Comparison of ENCODE assay signal across 24 cellular contexts in genomic region chr17:17564323-17564722, GRCh38.
"Had no signal": no experiment of that assay in that cellular context is flagged by ENCODE, and none has a peak within 500 bp of the region (broad histone marks: within the 10 kb centered on the region; RNA-seq: fewer than 3 reads in every experiment).

No MANE protein-coding gene starts in this region.

- ATAC-seq: activated CD4-positive, alpha-beta T cell treated with anti-CD3 and anti-CD28 coated beads for 36 hours; activated T-helper 17 cell treated with anti-CD3 and anti-CD28 coated beads, Interleukin-2, amount 50 U/mL, for 72 hours; effector memory CD8-positive, alpha-beta T cell; gastroesophageal sphincter had no signal

- H3K9me3 ChIP-seq: gastroesophageal sphincter, sigmoid colon, tibial artery, uterus had no signal

- H3K4me1 Mint-ChIP-seq: activated B cell treated with CpG ODN at 0.5 μM for 24 hours; activated CD4-positive, alpha-beta T cell treated with anti-CD3 and anti-CD28 coated beads for 36 hours; activated T-helper 17 cell treated with anti-CD3 and anti-CD28 coated beads, Interleukin-2, amount 50 U/mL, for 72 hours; mesothelial cell of epicardium had no signal

- H3K27ac ChIP-seq: gastroesophageal sphincter, sigmoid colon, uterus had no signal

- H3K27me3 Mint-ChIP-seq: activated B cell treated with CpG ODN at 0.5 μM for 24 hours; activated CD4-positive, alpha-beta T cell treated with anti-CD3 and anti-CD28 coated beads for 36 hours; activated naive CD8-positive, alpha-beta T cell; activated T-cell treated with anti-CD3 and anti-CD28 coated beads, Interleukin-2, amount 50 U/mL, for 24 hours; activated T-helper 17 cell treated with anti-CD3 and anti-CD28 coated beads, Interleukin-2, amount 50 U/mL, for 72 hours; effector memory CD8-positive, alpha-beta T cell had no signal

- H3K4me3 Mint-ChIP-seq: activated B cell treated with CpG ODN at 0.5 μM for 24 hours; activated CD4-positive, alpha-beta T cell treated with anti-CD3 and anti-CD28 coated beads for 36 hours; activated naive CD8-positive, alpha-beta T cell; activated T-cell treated with anti-CD3 and anti-CD28 coated beads, Interleukin-2, amount 50 U/mL, for 24 hours; activated T-helper 17 cell treated with anti-CD3 and anti-CD28 coated beads, Interleukin-2, amount 50 U/mL, for 72 hours; effector memory CD8-positive, alpha-beta T cell; mesothelial cell of epicardium; nephron progenitor cell; T-helper 1 cell treated with Interleukin-12 subunit alpha and Interleukin-12 subunit beta and Interleukin-4 antibody, amounts not matched to agents 30 μg/mL and 1 μg/mL, for 36 hours had no signal

- H3K27ac Mint-ChIP-seq: activated B cell treated with CpG ODN at 0.5 μM for 24 hours; activated CD4-positive, alpha-beta T cell treated with anti-CD3 and anti-CD28 coated beads for 36 hours; activated naive CD8-positive, alpha-beta T cell; activated T-cell treated with anti-CD3 and anti-CD28 coated beads, Interleukin-2, amount 50 U/mL, for 24 hours; activated T-helper 17 cell treated with anti-CD3 and anti-CD28 coated beads, Interleukin-2, amount 50 U/mL, for 72 hours; effector memory CD8-positive, alpha-beta T cell; T-helper 1 cell treated with Interleukin-12 subunit alpha and Interleukin-12 subunit beta and Interleukin-4 antibody, amounts not matched to agents 30 μg/mL and 1 μg/mL, for 36 hours had no signal

- H3K36me3 Mint-ChIP-seq: activated naive CD8-positive, alpha-beta T cell; mesothelial cell of epicardium had no signal

- DNase-seq: activated B cell treated with CpG ODN at 0.5 μM for 24 hours; activated CD4-positive, alpha-beta T cell treated with anti-CD3 and anti-CD28 coated beads for 36 hours; activated CD4-positive, alpha-beta T cell treated with anti-CD3 and anti-CD28 coated beads, Interleukin-2, amount 50 U/mL, for 4 hours; activated CD8-positive, alpha-beta memory T cell treated with anti-CD3 and anti-CD28 coated beads for 24 hours; activated CD8-positive, alpha-beta memory T cell treated with anti-CD3 and anti-CD28 coated beads, Interleukin-2, amount 50 U/mL, for 4 hours; activated T-cell treated with anti-CD3 and anti-CD28 coated beads, Interleukin-2, amount 50 U/mL, for 24 hours; central memory CD4-positive, alpha-beta T cell; effector memory CD8-positive, alpha-beta T cell; head of caudate nucleus; nephron progenitor cell; posterior cingulate gyrus; sigmoid colon; stimulated activated CD4-positive, alpha-beta T cell treated with anti-CD3 and anti-CD28 coated beads, Interleukin-2, amount 100 ng/mL, for 48 hours; stimulated activated CD8-positive, alpha-beta memory T cell treated with anti-CD3 and anti-CD28 coated beads, Interleukin-4, amount 100 ng/mL, for 48 hours; stimulated activated naive CD4-positive, alpha-beta T cell treated with Interleukin-2 at 50 U/mL for 16 hours; substantia nigra; T1000; tibial artery; uterus had no signal

- H3K9me3 Mint-ChIP-seq: activated B cell treated with CpG ODN at 0.5 μM for 24 hours; activated T-cell treated with anti-CD3 and anti-CD28 coated beads, Interleukin-2, amount 50 U/mL, for 24 hours; activated T-helper 17 cell treated with anti-CD3 and anti-CD28 coated beads, Interleukin-2, amount 50 U/mL, for 72 hours; effector memory CD8-positive, alpha-beta T cell; mesothelial cell of epicardium; nephron progenitor cell; T-helper 1 cell treated with Interleukin-12 subunit alpha and Interleukin-12 subunit beta and Interleukin-4 antibody, amounts not matched to agents 30 μg/mL and 1 μg/mL, for 36 hours had no signal

- H3K4me1 ChIP-seq: uterus had no signal

- H3K27me3 ChIP-seq: gastroesophageal sphincter, sigmoid colon, tibial artery, uterus had no signal

- H3K36me3 ChIP-seq: gastroesophageal sphincter, sigmoid colon, tibial artery, uterus had no signal

- H3K4me3 ChIP-seq: gastroesophageal sphincter, sigmoid colon, tibial artery, uterus had no signal
